ENCODE assay signal across 8 cellular contexts in genomic region chrX:36898301-36898700, GRCh38.
DNase-seq lines count a peak whose midpoint lies in the region; ATAC-seq, FAIRE-seq and TF ChIP-seq lines count a peak whose summit lies in the region.

No MANE protein-coding gene starts in this region.

- H3K36me3 ChIP-seq in HepG2 (replicated peaks in 1 of 2; ENCODE audit: control insufficient read depth in 1 of 2, insufficient read depth in 2 of 2, low read length in 2 of 2), result no peaks in the 10 kb centered on the region

- no peak overlapping the region for H3K14ac ChIP-seq in H9 (ENCODE audit: insufficient read depth, low read length)

- TF ChIP-seq EP300 in HepG2 (IDR thresholded peaks at IDR 0.05; ENCODE audit: low read depth in 2 of 2, low read length in 2 of 2) (no peak), HepG2 (CRISPR knock-in tag; IDR thresholded peaks at IDR 0.05; ENCODE audit: borderline replicate concordance) (no peak)

- no peak overlapping the region for H2BK12ac ChIP-seq in H9 (ENCODE audit: insufficient read length, low read depth, low read length)

- H3K36me3 Mint-ChIP-seq in H9 (ENCODE audit: insufficient read depth in 1 of 3, low read depth in 3 of 3), result no peaks in the 10 kb centered on the region; a peak in 2 of 7 replicates

- intact Hi-C loops in HepG2 (cut with micrococcal nuclease; ENCODE audit: unreplicated experiment), result no loop called here

- H3K4me1 ChIP-seq in H9 (ENCODE audit: insufficient read depth, low read length), result no peaks in the 10 kb centered on the region
- no peaks in the 10 kb centered on the region for H3K4me1 ChIP-seq in HepG2 (ENCODE audit: insufficient read depth, low read length)

- no peak overlapping the region for H3K4me2 ChIP-seq in H9 (ENCODE audit: insufficient read depth, insufficient read length, low read length)
- H3K4me2 ChIP-seq in HepG2 (ENCODE audit: low read depth, low read length), result no peak overlapping the region

- H3K27ac ChIP-seq in H9 (ENCODE audit: insufficient read length, low read depth, low read length) (no peak overlapping the region), HepG2 (ENCODE audit: extremely low read length, insufficient read depth, low read length) (no peak overlapping the region)

- no peak overlapping the region for H2BK15ac ChIP-seq in H9 (ENCODE audit: low read depth, low read length)

- BruUV-seq in HepG2 (replicated peaks; lab: Mats Ljungman, UMichigan), result no TSS peak

- H3K4me3 ChIP-seq in HepG2 (replicated peaks in 1 of 3; ENCODE audit: insufficient read depth in 1 of 3, low read depth in 2 of 3, low read length in 3 of 3), result no peak overlapping the region

- no peak overlapping the region for H3K23ac ChIP-seq in H9 (ENCODE audit: insufficient read length, low read depth, low read length)

- no peak overlapping the region for H2BK20ac ChIP-seq in H9 (ENCODE audit: low read depth, low read length, poor library complexity, severe bottlenecking)

- H3K4me1 Mint-ChIP-seq in H9, result peaks cover 5 to 8% of the 10 kb centered on the region in 2 experiments; a peak in 3 of 4 replicates

- H3K27me3 Mint-ChIP-seq in H9 (ENCODE audit: low read depth), result no peaks in the 10 kb centered on the region

- no peaks in the 10 kb centered on the region for H3K79me1 ChIP-seq in H9 (ENCODE audit: insufficient read depth, low read depth, low read length, poor library complexity, severe bottlenecking)

- H3K27ac Mint-ChIP-seq in H9, result no peak overlapping the region

- H4K20me1 ChIP-seq in H9 (ENCODE audit: control insufficient read depth, insufficient read depth, insufficient read length), result no peaks in the 10 kb centered on the region
- no peaks in the 10 kb centered on the region for H4K20me1 ChIP-seq in HepG2 (ENCODE audit: insufficient read depth, low read length)

- no peak overlapping the region for H4K5ac ChIP-seq in H9 (ENCODE audit: insufficient read length, low read depth, low read length)

- CTCF ChIA-PET in GM10248 (lab: Yijun Ruan, JAX), result interaction anchor here (1.0 kb wide), 1 partner anchor 1800 kb away, joined by 3 read pairs; no protein-coding TSS in a partner anchor
- CTCF ChIA-PET in HepG2 (lab: Yijun Ruan, JAX; ENCODE audit: low intra/inter-chr PET ratio, low total read pairs), result no interaction called here

- no CpG with 5 or more reads among the region's 3 CpGs for whole genome bisulfite sequencing in H9 (ENCODE audit: extremely low coverage, insufficient read length, low lambda C conversion rate)
- 3% methylated on average over 3 of the region's 3 CpGs for WGBS in HepG2 (ENCODE audit: low lambda C conversion rate)

- H3K27me3 ChIP-seq in H9 (ENCODE audit: insufficient read depth, low read length) (no peaks in the 10 kb centered on the region), HepG2 (ENCODE audit: control insufficient read depth in 1 of 2, insufficient read depth in 2 of 2, low read length in 2 of 2) (no peaks in the 10 kb centered on the region)

- H3K79me2 ChIP-seq in H9 (ENCODE audit: insufficient read depth, low read length) (no peaks in the 10 kb centered on the region), HepG2 (ENCODE audit: insufficient read depth, low read length) (no peaks in the 10 kb centered on the region)

- DNase-seq in GM10248 (ENCODE audit: extremely low spot score) (peak; percentile 5), H9 (no peak), RPMI8226 (peak; percentile 3), HepG2 (ENCODE audit: low spot score) (peak; percentile 0), T-helper 9 cell (no peak), NCI-H1436 (lab: John Stamatoyannopoulos, UW) (no peak), NOMO-1 treated with DMSO at 0.1 percent for 48 hours (lab: John Stamatoyannopoulos, UW; ENCODE audit: unreplicated experiment) (no peak)
- no peak for DNase-seq in stimulated activated naive CD8-positive, alpha-beta T cell treated with anti-CD3 and anti-CD28 coated beads, Interleukin-15, Interleukin-2, amounts not matched to agents 100 U/mL and 50 U/mL, for 24 hours

- TF ChIP-seq CTCF in GM10248 (IDR thresholded peaks at IDR 0.05; ENCODE audit: control extremely low read depth, extremely low read depth, low read depth, missing control alignments) (peak; percentile 17), H9 (conservative IDR thresholded peaks at IDR 0.05) (peak; percentile 65), HepG2 (CRISPR knock-in tag; IDR thresholded peaks at IDR 0.05) (peak; percentile 56)

- no peak overlapping the region for H3K4me3 Mint-ChIP-seq in H9

- ATAC-seq in HepG2, result peak; percentile 91
- ATAC-seq in stimulated activated naive CD8-positive, alpha-beta T cell treated with anti-CD3 and anti-CD28 coated beads, Interleukin-15, Interleukin-2, amounts not matched to agents 100 U/mL and 50 U/mL, for 24 hours, result no peak

- TF ChIP-seq POLR2A in HepG2 (IDR thresholded peaks at IDR 0.05; ENCODE audit: insufficient read depth in 1 of 2, low read depth in 2 of 2, low read length in 2 of 2), result no peak

- H4K91ac ChIP-seq in H9 (ENCODE audit: insufficient read length, low read depth, low read length), result no peak overlapping the region

- H3K4ac ChIP-seq in H9 (ENCODE audit: low read depth, low read length), result no peak overlapping the region

- H2AK5ac ChIP-seq in H9 (ENCODE audit: insufficient read length, low read length), result no peak overlapping the region

- no peak for TF ChIP-seq RAD21 in HepG2 (CRISPR knock-in tag; IDR thresholded peaks at IDR 0.05)

- H3K18ac ChIP-seq in H9 (ENCODE audit: insufficient read length, low read depth, low read length), result no peak overlapping the region

- POLR2A ChIA-PET in GM10248 (lab: Yijun Ruan, JAX), result no interaction called here
- POLR2A ChIA-PET in HepG2 (lab: Yijun Ruan, JAX), result no interaction called here

- no peak overlapping the region for H3K56ac ChIP-seq in H9 (ENCODE audit: insufficient read length, low read depth, low read length)

- peak; percentile 67 for FAIRE-seq in HepG2 (lab: Jason Lieb, UNC)

- H3K23me2 ChIP-seq in H9 (ENCODE audit: insufficient read length, low read depth, low read length, poor library complexity, severe bottlenecking), result no peaks in the 10 kb centered on the region

- peaks cover 34 to 46% of the 10 kb centered on the region in 2 experiments for H3K9me3 Mint-ChIP-seq in H9

- no peaks in the 10 kb centered on the region for H3K9me3 ChIP-seq in H9 (ENCODE audit: control insufficient read depth, low read depth, low read length)
- no peaks in the 10 kb centered on the region for H3K9me3 ChIP-seq in HepG2 (ENCODE audit: low read length)

- no peak overlapping the region for H2BK5ac ChIP-seq in H9 (ENCODE audit: insufficient read length, low read length)

- H2BK120ac ChIP-seq in H9 (ENCODE audit: low read depth, low read length, poor library complexity, severe bottlenecking), result no peak overlapping the region

- in situ Hi-C loops in HepG2 (cut with HindIII; ENCODE audit: extremely low pct_ligation_motif_present, low pct_unique_long_range_greater_than_20kb), result no loop called here

- H4K8ac ChIP-seq in H9 (replicated peaks; ENCODE audit: insufficient read length, low read depth, low read length), result no peak overlapping the region

- no peak overlapping the region for H3K9ac ChIP-seq in H9 (ENCODE audit: extremely low read depth, insufficient read length, low read length)
- no peak overlapping the region for H3K9ac ChIP-seq in HepG2 (ENCODE audit: insufficient read depth, low read depth, low read length)

- no peak overlapping the region for H2AFZ ChIP-seq in H9 (ENCODE audit: low read length)
- H2AFZ ChIP-seq in HepG2 (ENCODE audit: low read length), result no peak overlapping the region

- H3T11ph ChIP-seq in H9 (ENCODE audit: low read length), result no peak overlapping the region

TF ChIP-seq in HepG2, 621 proteins besides CTCF, POLR2A, EP300 and RAD21:
- TF ChIP-seq ZSCAN21 (CRISPR knock-in tag; IDR thresholded peaks at IDR 0.05; ENCODE audit: borderline replicate concordance) (no peak), ZFY (CRISPR knock-in tag; IDR thresholded peaks at IDR 0.05) (no peak), ZZZ3 (CRISPR knock-in tag; IDR thresholded peaks at IDR 0.05; ENCODE audit: borderline replicate concordance) (no peak), KMT2A (CRISPR knock-in tag; IDR thresholded peaks at IDR 0.05) (no peak), STAG1 (CRISPR knock-in tag; IDR thresholded peaks at IDR 0.05) (peak; percentile 56)

Comparison
In these comparisons a context has a peak if more than half of its experiments do, and no peak if none do; other contexts are left out.
1. DNase-seq: peak in GM10248 (single experiment), RPMI8226 (single experiment) and HepG2 (single experiment); none in H9 (single experiment), T-helper 9 cell (single experiment), stimulated activated naive CD8-positive, alpha-beta T cell treated with anti-CD3 and anti-CD28 coated beads, Interleukin-15, Interleukin-2, amounts not matched to agents 100 U/mL and 50 U/mL, for 24 hours (single experiment), NCI-H1436 (single experiment) and NOMO-1 treated with DMSO at 0.1 percent for 48 hours (single experiment).
2. Peak in every context shown above with its lines, with median percentiles within 50 percentile points of each other: CTCF ChIP-seq.